ENCODE assay signal across 26 cellular contexts in genomic region chr12:108328420-108328819, GRCh38. TPM values are rescaled to one million over a fixed set of nuclear protein-coding genes. Genes with fewer than 3 reads are reported as not detected.
DNase-seq lines count a peak whose midpoint lies in the region; ATAC-seq and TF ChIP-seq lines count a peak whose summit lies in the region.
"Had no signal": no experiment of that assay in that cellular context is flagged by ENCODE, and none has a peak within 500 bp of the region (broad histone marks: within the 10 kb centered on the region; RNA-seq: fewer than 3 reads in every experiment).

No MANE protein-coding gene starts in this region.

- ATAC-seq in heart right ventricle (peak in 3 of 8 donors; percentile 16 to 47 (median 27)), HG03378 (IDR thresholded peaks at IDR 0.05; ENCODE audit: unreplicated experiment) (no peak)
- no peak for ATAC-seq in natural killer cell treated with Interleukin-12 subunit alpha and Interleukin-12 subunit beta and Interleukin-15 and Interleukin-18, amount 100 ng/mL, for 72 hours
- ATAC-seq: activated CD8-positive, alpha-beta T cell treated with anti-CD3 and anti-CD28 coated beads, Interleukin-2, amount 10 ng/mL, durations not matched to agents 7 days and 5 days had no signal

- H3K4me1 Mint-ChIP-seq in natural killer cell treated with Interleukin-12 subunit alpha and Interleukin-12 subunit beta and Interleukin-15 and Interleukin-18, amount 100 ng/mL, for 72 hours (ENCODE audit: low read depth in 2 of 2), result peaks cover 73 to 74% of the 10 kb centered on the region in 2 donors
- peaks cover 13% of the 10 kb centered on the region for H3K4me1 Mint-ChIP-seq in type B pancreatic cell (ENCODE audit: unreplicated experiment)
- H3K4me1 Mint-ChIP-seq: memory B cell had no signal

- H3K27ac ChIP-seq in heart right ventricle, result peak overlapping the region; percentile 20 to 83 (median 62)
- H3K27ac ChIP-seq in tibial artery, result peak overlapping the region; percentile 62 to 71
- H3K27ac ChIP-seq: KMS-11 had no signal

- H3K9me3 ChIP-seq in heart right ventricle (peaks cover 0 to 7% (median 0%) of the 10 kb centered on the region in 11 donors), tibial artery (no peaks in the 10 kb centered on the region)
- H3K9me3 ChIP-seq: HAP-1, stomach had no signal

- DNase-seq in RPMI7951 (ENCODE audit: low read depth), result peak; percentile 63
- DNase-seq in heart right ventricle, result no peak
- DNase-seq in natural killer cell treated with Interleukin-12 subunit alpha and Interleukin-12 subunit beta and Interleukin-15 and Interleukin-18, amount 100 ng/mL, for 72 hours (ENCODE audit: low spot score), result no peak
- peak in 1 of 2 donors; percentile 51 for DNase-seq in tibial artery
- DNase-seq in GM03348 (ENCODE audit: low spot score), result no peak
- DNase-seq in H7, result no peak
- DNase-seq in type B pancreatic cell (ENCODE audit: extremely low spot score, unreplicated experiment), result no peak
- DNase-seq: activated CD4-positive, CD25-positive, alpha-beta regulatory T cell treated with anti-CD3 and anti-CD28 coated beads, Interleukin-2, amount 50 U/mL, for 72 hours; activated CD8-positive, alpha-beta T cell treated with anti-CD3 and anti-CD28 coated beads, Interleukin-2, amount 10 ng/mL, durations not matched to agents 7 days and 5 days; activated T-cell treated with anti-CD3 and anti-CD28 coated beads, Interleukin-2, amount 50 U/mL, for 1 hour; Calu3; cortex of kidney; kidney glomerular epithelial cell; NCI-H1694 treated with DMSO at 0.1 percent for 48 hours; NCI-H2171; NCI-H510A treated with DMSO at 0.1 percent for 48 hours; NK-92 treated with Interleukin-12 subunit alpha and Interleukin-12 subunit beta, amount 100 ng/mL, for 24 hours; nucleus accumbens; retina; stimulated activated CD4-positive, alpha-beta T cell treated with anti-CD3 and anti-CD28 coated beads, Interleukin-15, amount 100 ng/mL, for 24 hours; stomach had no signal

- H3K27me3 Mint-ChIP-seq in natural killer cell treated with Interleukin-12 subunit alpha and Interleukin-12 subunit beta and Interleukin-15 and Interleukin-18, amount 100 ng/mL, for 72 hours, result no peaks in the 10 kb centered on the region
- peaks cover 7% of the 10 kb centered on the region for H3K27me3 Mint-ChIP-seq in type B pancreatic cell

- intact Hi-C loops in heart right ventricle (cut with DNase I) (loop anchor here in 1 of 10 donors (5.0 kb wide), 1 partner anchor 1409 kb away; no protein-coding TSS in a partner anchor), tibial artery (cut with DNase I; ENCODE audit: low total_unique reads) (no loop called here)

- peak overlapping the region; percentile 79 to 89 for H3K27ac Mint-ChIP-seq in natural killer cell treated with Interleukin-12 subunit alpha and Interleukin-12 subunit beta and Interleukin-15 and Interleukin-18, amount 100 ng/mL, for 72 hours
- no peak overlapping the region for H3K27ac Mint-ChIP-seq in type B pancreatic cell
- H3K27ac Mint-ChIP-seq: activated CD8-positive, alpha-beta T cell treated with anti-CD3 and anti-CD28 coated beads, Interleukin-2, amount 10 ng/mL, durations not matched to agents 7 days and 5 days; memory B cell had no signal

- TF ChIP-seq CTCF in heart right ventricle (IDR thresholded peaks at IDR 0.05) (no peak), tibial artery (IDR thresholded peaks at IDR 0.05) (no peak), type B pancreatic cell (conservative IDR thresholded peaks at IDR 0.05) (no peak)

- H3K9me3 Mint-ChIP-seq in natural killer cell treated with Interleukin-12 subunit alpha and Interleukin-12 subunit beta and Interleukin-15 and Interleukin-18, amount 100 ng/mL, for 72 hours, result peaks cover 3% of the 10 kb centered on the region
- no peaks in the 10 kb centered on the region for H3K9me3 Mint-ChIP-seq in type B pancreatic cell
- H3K9me3 Mint-ChIP-seq: memory B cell had no signal

- H3K36me3 ChIP-seq in heart right ventricle (peaks cover 0 to 50% (median 0%) of the 10 kb centered on the region in 9 donors), tibial artery (peaks cover 0 to 8% (median 4%) of the 10 kb centered on the region in 3 donors), H7 (replicated peaks; ENCODE audit: control insufficient read depth, insufficient read depth, low read length) (no peaks in the 10 kb centered on the region)
- H3K36me3 ChIP-seq: HAP-1, stomach had no signal

- H3K4me1 ChIP-seq in heart right ventricle (peaks cover 13 to 73% (median 34%) of the 10 kb centered on the region in 9 donors), tibial artery (peaks cover 0 to 68% (median 40%) of the 10 kb centered on the region in 4 donors)
- H3K4me1 ChIP-seq: HAP-1 had no signal

- H3K4me3 Mint-ChIP-seq in natural killer cell treated with Interleukin-12 subunit alpha and Interleukin-12 subunit beta and Interleukin-15 and Interleukin-18, amount 100 ng/mL, for 72 hours, result no peak overlapping the region
- no peak overlapping the region for H3K4me3 Mint-ChIP-seq in type B pancreatic cell
- H3K4me3 Mint-ChIP-seq: activated CD8-positive, alpha-beta T cell treated with anti-CD3 and anti-CD28 coated beads, Interleukin-2, amount 10 ng/mL, durations not matched to agents 7 days and 5 days; memory B cell had no signal

- H3K27me3 ChIP-seq in heart right ventricle (no peaks in the 10 kb centered on the region), tibial artery (no peaks in the 10 kb centered on the region), H7 (ENCODE audit: control insufficient read depth, insufficient read depth, low read length) (no peaks in the 10 kb centered on the region)

- no peaks in the 10 kb centered on the region for H3K36me3 Mint-ChIP-seq in natural killer cell treated with Interleukin-12 subunit alpha and Interleukin-12 subunit beta and Interleukin-15 and Interleukin-18, amount 100 ng/mL, for 72 hours
- no peaks in the 10 kb centered on the region for H3K36me3 Mint-ChIP-seq in type B pancreatic cell
- H3K36me3 Mint-ChIP-seq: memory B cell had no signal

- WGBS in heart right ventricle, 2 donors, result 75 to 78% methylated on average over 7 of the region's 7 CpGs

- H3K4me3 ChIP-seq in heart right ventricle, result no peak overlapping the region
- no peak overlapping the region for H3K4me3 ChIP-seq in tibial artery
- H3K4me3 ChIP-seq in H7 (ENCODE audit: insufficient read depth, low read depth, low read length), result no peak overlapping the region
- H3K4me3 ChIP-seq: HAP-1, stomach had no signal

RNA-seq across cellular contexts. Expression of gene CMKLR1, which starts 10.7 kb away (rescaled TPM):
- total RNA-seq in RPMI7951 (2014; rRNA removed; shearing (Covaris generic)), result 34.5 and 43.6 TPM in 2 replicates
- total RNA-seq in heart right ventricle (10 to 100 TPM in 2 of 10 donors, 1 to 10 TPM in 8; 4.7 to 24.0 (median 5.8) TPM), type B pancreatic cell (ENCODE audit: low replicate concordance) (0.50 and 0.97 TPM in 2 replicates)
- 1 to 10 TPM; 2.2 to 2.8 TPM for polyA plus RNA-seq in heart right ventricle
- total RNA-seq in natural killer cell treated with Interleukin-12 subunit alpha and Interleukin-12 subunit beta and Interleukin-15 and Interleukin-18, amount 100 ng/mL, for 72 hours, result 1 to 10 TPM in 1 of 2 donors, under 1 TPM in 1; 0.26 to 1.1 TPM
- 0.92 and 1.8 TPM in 2 replicates for total RNA-seq in H7 (2014; rRNA removed; shearing (Covaris generic))
- total RNA-seq: Calu3, fibroblast of lung had no signal
